Comparison of ENCODE assay signal across 1 cellular context in the genomic region with DNA sequence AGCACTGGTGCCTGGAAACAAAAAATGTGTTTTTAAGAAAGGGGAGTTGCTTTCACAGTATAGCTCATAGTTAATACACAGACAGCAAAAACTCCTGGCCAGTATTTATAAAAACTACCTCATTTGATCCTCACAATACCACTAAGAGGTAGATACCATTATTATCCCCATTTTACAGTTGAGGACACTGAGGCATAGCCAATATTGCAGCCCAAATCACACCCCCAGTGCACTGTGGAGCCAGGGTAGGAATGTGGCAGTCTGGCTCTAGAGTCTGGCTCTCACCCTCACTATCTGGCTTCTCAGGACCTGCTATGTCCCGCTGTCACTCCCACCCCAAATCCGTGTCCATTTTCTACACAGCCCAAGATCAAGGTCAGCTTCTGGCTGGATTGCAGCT.
TF ChIP-seq lines count a peak whose summit lies in the region.

No MANE protein-coding gene starts in this region.

TF ChIP-seq in HEK293T, 16 proteins besides CTCF, POLR2A, EP300 and RAD21 (continued from another document):
- TF ChIP-seq SP1 (IDR thresholded peaks at IDR 0.05) (no peak), LEF1 (IDR thresholded peaks at IDR 0.05; ENCODE audit: borderline replicate concordance) (no peak), L3MBTL2 (conservative IDR thresholded peaks at IDR 0.05) (no peak), ARNT (IDR thresholded peaks at IDR 0.05) (no peak)
